13 cellular contexts compared by ENCODE assay signal in the genomic region with DNA sequence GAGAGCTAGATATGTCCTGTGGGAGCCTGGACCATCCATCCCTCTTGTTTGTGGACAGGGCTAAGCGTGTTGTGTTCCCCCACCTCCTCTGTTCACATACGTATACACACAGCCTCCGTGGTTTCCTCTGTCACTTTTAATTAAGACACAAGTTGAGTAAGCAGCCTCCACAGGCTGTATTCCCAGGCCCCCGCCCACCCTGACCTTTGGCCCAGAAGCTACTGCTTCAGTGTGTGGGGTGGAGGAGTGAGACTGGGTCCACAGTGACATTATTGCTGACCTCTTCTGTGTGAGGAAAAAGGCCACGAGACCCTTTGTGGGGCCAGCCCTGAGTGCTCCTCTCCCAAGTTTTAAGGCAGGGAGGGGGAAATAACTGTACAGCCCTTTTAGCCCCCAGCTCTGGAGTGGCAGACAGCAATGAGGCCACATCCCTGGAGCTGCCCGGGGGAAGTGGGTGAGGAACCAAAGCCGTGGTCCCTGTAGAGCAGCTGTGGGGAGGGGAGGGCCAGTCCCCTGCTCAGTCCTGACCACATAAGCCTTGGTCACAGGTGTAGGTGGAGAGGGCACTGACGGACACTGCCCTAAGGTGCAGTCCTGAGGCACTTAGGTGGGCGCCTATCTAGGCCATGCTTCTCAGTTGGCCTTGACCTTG. TPM values are rescaled to one million over a fixed set of nuclear protein-coding genes. Genes with fewer than 3 reads are reported as not detected.
DNase-seq lines count a peak whose midpoint lies in the region; TF ChIP-seq lines count a peak whose summit lies in the region.
"Had no signal": no experiment of that assay in that cellular context is flagged by ENCODE, and none has a peak within 500 bp of the region (broad histone marks: within the 10 kb centered on the region; RNA-seq: fewer than 3 reads in every experiment).

No MANE protein-coding gene starts in this region.

- H3K9me3 ChIP-seq in endodermal cell (ENCODE audit: control insufficient read depth, low read length), result no peaks in the 10 kb centered on the region

- no peak overlapping the region for H3K27ac Mint-ChIP-seq in endodermal cell

- no peak overlapping the region for H3K9ac ChIP-seq in endodermal cell (ENCODE audit: extremely low read depth, low read length, poor library complexity, severe bottlenecking)

- no peaks in the 10 kb centered on the region for H3K9me3 Mint-ChIP-seq in endodermal cell
- H3K9me3 Mint-ChIP-seq: brain had no signal

- peaks cover 55% of the 10 kb centered on the region for H3K36me3 Mint-ChIP-seq in endodermal cell (ENCODE audit: low read depth)

- H3K36me3 ChIP-seq in endodermal cell (ENCODE audit: control insufficient read depth, insufficient read depth, low read length), result peaks cover 44% of the 10 kb centered on the region

- peak overlapping the region; percentile 11 for H3K27ac ChIP-seq in endodermal cell (ENCODE audit: low read depth, low read length)

- intact Hi-C loops in lower leg skin (cut with DNase I; ENCODE audit: low total_unique reads), result no loop called here

- H3K4me1 ChIP-seq in endodermal cell (ENCODE audit: control insufficient read depth, insufficient read depth, low read length), result peaks cover 13% of the 10 kb centered on the region

- no peak for TF ChIP-seq POLR2A in NB4 (IDR thresholded peaks at IDR 0.05; ENCODE audit: extremely low read depth, insufficient read length)
- no peak for TF ChIP-seq POLR2A in lower leg skin (IDR thresholded peaks at IDR 0.05)

- TF ChIP-seq CTCF in NB4 (IDR thresholded peaks at IDR 0.05; ENCODE audit: low read depth, low read length), result no peak
- no peak for TF ChIP-seq CTCF in endodermal cell (conservative IDR thresholded peaks at IDR 0.05)
- TF ChIP-seq CTCF in lower leg skin (IDR thresholded peaks at IDR 0.05), result no peak

- H3K4me3 ChIP-seq in NB4 (ENCODE audit: low read depth, low read length) (no peak overlapping the region), endodermal cell (ENCODE audit: low read length) (no peak overlapping the region), lower leg skin (ENCODE audit: low read depth, poor library complexity, severe bottlenecking) (no peak overlapping the region)

- 91 to 93% methylated on average over 6 to 9 of the region's 9 CpGs for WGBS in endodermal cell (ENCODE audit: insufficient coverage in 1 of 2, insufficient read length in 1 of 2), 2 experiments
- 77 to 82% methylated on average over 9 of the region's 9 CpGs for WGBS in lower leg skin, 2 donors

- H3K4me3 Mint-ChIP-seq in endodermal cell, result no peak overlapping the region

- DNase-seq in Daoy (ENCODE audit: low read depth) (peak; percentile 23), NB4 (ENCODE audit: low read depth) (peak; percentile 64), endodermal cell (no peak), Kasumi-1 (lab: John Stamatoyannopoulos, UW) (no peak), lower leg skin (ENCODE audit: low spot score in 2 of 2) (no peak), SHP77 treated with DMSO at 0.1 percent for 48 hours (lab: John Stamatoyannopoulos, UW) (no peak)
- DNase-seq: left cardiac atrium, NCI-H1436 treated with DMSO at 0.1 percent for 48 hours, PC-3 had no signal

- no peaks in the 10 kb centered on the region for H3K27me3 ChIP-seq in endodermal cell (ENCODE audit: control insufficient read depth, insufficient read depth, low read length, poor library complexity, severe bottlenecking)

- no peaks in the 10 kb centered on the region for H3K27me3 Mint-ChIP-seq in endodermal cell (ENCODE audit: insufficient read depth)

- peaks cover 34% of the 10 kb centered on the region for H3K4me1 Mint-ChIP-seq in endodermal cell

RNA-seq across cellular contexts. Expression of gene ELOVL1, which starts 4.4 kb away (rescaled TPM):
- 42.6 and 59.0 TPM in 2 replicates for total RNA-seq in Daoy (2014; rRNA removed; shearing (Covaris generic))
- 10 to 100 TPM; 24.4 to 28.3 TPM for total RNA-seq in endodermal cell
- 25.1 TPM for polyA plus RNA-seq in endodermal cell (2013, experiment 1 of 2)
- 23.3 TPM for polyA plus RNA-seq in endodermal cell (2013, experiment 2 of 2)
- 100 to 1,000 TPM; 359 to 592 (median 401) TPM for total RNA-seq in lower leg skin

RNA-seq across cellular contexts. Expression of gene CDC20, which starts 4.6 kb away (rescaled TPM):
- total RNA-seq in Daoy (2014; rRNA removed; shearing (Covaris generic)), result 331 and 356 TPM in 2 replicates
- total RNA-seq in endodermal cell, result 100 to 1,000 TPM; 126 to 149 TPM
- 183 TPM for polyA plus RNA-seq in endodermal cell (2013, experiment 1 of 2)
- 169 TPM for polyA plus RNA-seq in endodermal cell (2013, experiment 2 of 2)
- total RNA-seq in lower leg skin, result 10 to 100 TPM in 1 of 4 donors, 1 to 10 TPM in 3; 2.7 to 12.1 (median 6.5) TPM

RNA-seq across cellular contexts. Expression of gene MPL, which starts 25.8 kb away (rescaled TPM):
- total RNA-seq in Daoy (2014; rRNA removed; shearing (Covaris generic)), result 0.06 and 0.11 TPM in 2 replicates
- total RNA-seq in endodermal cell (1 to 10 TPM in 1 of 2 donors, under 1 TPM in 1; 0.64 to 1.2 TPM), lower leg skin (under 1 TPM in 1 of 4 donors, not detected in 3; 0.15 TPM)
- polyA plus RNA-seq in endodermal cell (2013, experiment 1 of 2), result not detected
- polyA plus RNA-seq in endodermal cell (2013, experiment 2 of 2), result not detected
- total RNA-seq: fibroblast of lung, H4, PC-3, pulmonary artery endothelial cell had no signal
- polyA plus RNA-seq: fibroblast of lung had no signal

RNA-seq across cellular contexts. Expression of gene MED8, which starts 26.2 kb away (rescaled TPM):
- total RNA-seq in Daoy (2014; rRNA removed; shearing (Covaris generic)), result 95.8 and 101 TPM in 2 replicates
- total RNA-seq in endodermal cell, result 10 to 100 TPM; 16.1 to 18.8 TPM
- polyA plus RNA-seq in endodermal cell (2013, experiment 1 of 2), result 21.9 TPM
- polyA plus RNA-seq in endodermal cell (2013, experiment 2 of 2), result 20.6 TPM
- 10 to 100 TPM; 43.6 to 58.4 (median 50.8) TPM for total RNA-seq in lower leg skin

RNA-seq across cellular contexts. Expression of gene SZT2, which starts 26.3 kb away (rescaled TPM):
- total RNA-seq in Daoy (2014; rRNA removed; shearing (Covaris generic)), result 10.6 and 16.7 TPM in 2 replicates
- total RNA-seq in endodermal cell (10 to 100 TPM; 55.6 to 59.7 TPM), lower leg skin (10 to 100 TPM; 33.2 to 75.3 (median 42.0) TPM)
- polyA plus RNA-seq in endodermal cell (2013, experiment 1 of 2), result 13.6 TPM
- 12.3 TPM for polyA plus RNA-seq in endodermal cell (2013, experiment 2 of 2)

Comparison
In these comparisons a context has a peak if more than half of its experiments do, and no peak if none do; other contexts are left out.
1. DNase-seq: peak in Daoy (single experiment) and NB4 (single experiment); none in endodermal cell (single experiment), Kasumi-1 (0 of 2), lower leg skin (0 of 2) and SHP77 treated with DMSO at 0.1 percent for 48 hours (single experiment).
2. RNA of gene CDC20, which starts 4.6 kb away (total RNA-seq): 331 to 356 TPM in Daoy and 126 to 149 TPM in endodermal cell; 2.7 to 12.1 TPM in lower leg skin; every median in the first group is over 4 times any median in the second.